Comparison of ENCODE assay signal across 8 cellular contexts in the genomic region with DNA sequence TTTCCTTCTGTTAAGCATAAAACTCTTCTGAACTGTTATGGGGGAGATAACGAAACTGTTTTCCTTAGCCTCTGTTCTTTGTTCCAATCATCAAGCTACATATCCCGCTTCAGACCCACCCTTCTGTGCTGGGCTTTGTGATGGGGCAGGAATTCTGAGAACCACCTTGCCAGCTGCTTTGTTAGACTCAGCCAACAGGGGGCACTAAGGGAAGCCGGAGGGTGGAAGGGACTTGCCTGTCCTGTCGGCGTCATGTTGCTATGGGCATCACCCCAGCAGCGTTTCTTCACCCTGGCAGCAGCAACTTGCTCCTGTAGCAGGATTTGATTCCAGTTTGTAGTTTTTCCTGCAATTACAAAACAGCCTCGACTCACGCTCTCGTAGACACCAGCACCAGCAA.
A peak's percentile ranks its signal among the peaks of the same experiment; 100 is the strongest.
DNase-seq lines count a peak whose midpoint lies in the region; ATAC-seq and TF ChIP-seq lines count a peak whose summit lies in the region.

No MANE protein-coding gene starts in this region.

- H3K4me1 Mint-ChIP-seq in stimulated activated naive CD8-positive, alpha-beta T cell treated with anti-CD3 and anti-CD28 coated beads, Interleukin-15, amount 100 ng/mL, for 72 hours: no peaks in the 10 kb centered on the region

- in situ Hi-C loops in GM13977 (cut with MboI; ENCODE audit: low pct_unique_long_range_greater_than_20kb, low sequenced_read_pairs, unreplicated experiment): no loop called here

- H3K9me2 ChIP-seq in SK-N-SH: 0 out of 2 replicates have a peak, but pooled peaks cover 2% of the 10 kb centered on the region

- TF ChIP-seq RAD21 in SK-N-SH (IDR thresholded peaks at IDR 0.05; ENCODE audit: low read length): no peak

- H2AFZ ChIP-seq in SK-N-SH (ENCODE audit: low read depth): no peak overlapping the region

- CTCF ChIA-PET in AG04449 (lab: Yijun Ruan, JAX): interaction anchor here (1.0 to 1.3 kb wide), 2 partner anchors 9 to 252 kb away, joined by 3 to 4 read pairs; no protein-coding TSS in a partner anchor
- CTCF ChIA-PET in SK-N-SH (lab: Yijun Ruan, JAX): interaction anchor here (0.6 to 2.2 kb wide), 5 partner anchors 13 to 132 kb away, joined by 3 to 6 read pairs (median 3); no protein-coding TSS in a partner anchor

- H3K27me3 ChIP-seq in SK-N-SH (ENCODE audit: insufficient read depth): no peaks in the 10 kb centered on the region

- no peak overlapping the region for H3K27ac Mint-ChIP-seq in stimulated activated naive CD8-positive, alpha-beta T cell treated with anti-CD3 and anti-CD28 coated beads, Interleukin-15, amount 100 ng/mL, for 72 hours

- H3K9ac ChIP-seq in SK-N-SH: no peak overlapping the region

- no peaks in the 10 kb centered on the region for H4K20me1 ChIP-seq in SK-N-SH (ENCODE audit: insufficient read depth)

- TF ChIP-seq CTCF in AG04449 (IDR thresholded peaks at IDR 0.05; ENCODE audit: insufficient read depth, low read length, missing control alignments) (peak; percentile 13), GM13977 (IDR thresholded peaks at IDR 0.05; ENCODE audit: extremely low read depth, insufficient read depth, missing control alignments) (peak; percentile 70), SK-N-SH (IDR thresholded peaks at IDR 0.05) (peak; percentile 47)

- peak overlapping the region in 1 of 2 experiments; percentile 12; a peak in 1 of 4 replicates for H3K27ac ChIP-seq in SK-N-SH (ENCODE audit: low read depth in 2 of 2, low read length in 1 of 2)

- 79% methylated on average over 8 of the region's 9 CpGs for WGBS in SK-N-SH (ENCODE audit: low lambda C conversion rate)

- no peaks in the 10 kb centered on the region for H3K9me3 ChIP-seq in SK-N-SH

- H3K9me3 Mint-ChIP-seq in stimulated activated naive CD8-positive, alpha-beta T cell treated with anti-CD3 and anti-CD28 coated beads, Interleukin-15, amount 100 ng/mL, for 72 hours: no peaks in the 10 kb centered on the region

- H3K4me2 ChIP-seq in SK-N-SH: no peak overlapping the region

- no peaks in the 10 kb centered on the region for H3K79me2 ChIP-seq in SK-N-SH (ENCODE audit: insufficient read depth)

- no peak overlapping the region for H3K4me3 Mint-ChIP-seq in stimulated activated naive CD8-positive, alpha-beta T cell treated with anti-CD3 and anti-CD28 coated beads, Interleukin-15, amount 100 ng/mL, for 72 hours

- H3F3A ChIP-seq in SK-N-SH (replicated peaks; ENCODE audit: insufficient read depth): no peaks in the 10 kb centered on the region

- H3K4me3 ChIP-seq in AG04449 (ENCODE audit: low read depth, low read length) (no peak overlapping the region), SK-N-SH (ENCODE audit: low read depth in 2 of 2, low read length in 1 of 2) (no peak overlapping the region)

- H3K36me3 ChIP-seq in SK-N-SH (replicated peaks in 1 of 2; ENCODE audit: control insufficient read depth in 1 of 2, insufficient read depth in 2 of 2, low read length in 1 of 2): no peaks in the 10 kb centered on the region

- H3K27me3 Mint-ChIP-seq in stimulated activated naive CD8-positive, alpha-beta T cell treated with anti-CD3 and anti-CD28 coated beads, Interleukin-15, amount 100 ng/mL, for 72 hours: peaks cover 14% of the 10 kb centered on the region

- POLR2A ChIA-PET in AG04449 (lab: Yijun Ruan, JAX) (no interaction called here), SK-N-SH (lab: Yijun Ruan, JAX) (no interaction called here)

- DNase-seq in AG04449 (ENCODE audit: low read depth, low spot score) (no peak), GM13977 (ENCODE audit: low spot score) (peak; percentile 21), SK-N-SH (no peak), foreskin melanocyte (peak; percentile 23), HK-2 (ENCODE audit: unreplicated experiment) (no peak), pons (ENCODE audit: low spot score) (no peak)
- peak in 1 of 2 donors; percentile 21 for DNase-seq in stimulated activated naive CD8-positive, alpha-beta T cell treated with anti-CD3 and anti-CD28 coated beads, Interleukin-15, amount 100 ng/mL, for 72 hours

- no peak for TF ChIP-seq EP300 in SK-N-SH (IDR thresholded peaks at IDR 0.05; ENCODE audit: borderline replicate concordance in 1 of 2, low read depth in 1 of 2, low read length in 1 of 2)

- peak; percentile 48 for ATAC-seq in HG03280 (IDR thresholded peaks at IDR 0.05; ENCODE audit: unreplicated experiment)
- ATAC-seq in stimulated activated naive CD8-positive, alpha-beta T cell treated with anti-CD3 and anti-CD28 coated beads, Interleukin-15, amount 100 ng/mL, for 72 hours: peak; percentile 52

- H3K4me1 ChIP-seq in SK-N-SH (ENCODE audit: control insufficient read depth in 1 of 2, insufficient read depth in 2 of 2, low read depth in 1 of 2, low read length in 1 of 2): no peaks in the 10 kb centered on the region; a peak in 1 of 4 replicates

TF ChIP-seq in SK-N-SH, 30 proteins besides CTCF, POLR2A, EP300 and RAD21:
- TF ChIP-seq YY1 (IDR thresholded peaks at IDR 0.05; ENCODE audit: low read depth): no peak
- no peak for TF ChIP-seq SMC3 (IDR thresholded peaks at IDR 0.05; ENCODE audit: low read depth, low read length)
- TF ChIP-seq FOXM1 (IDR thresholded peaks at IDR 0.05; ENCODE audit: low read depth): no peak
- TF ChIP-seq, protein P1, sequence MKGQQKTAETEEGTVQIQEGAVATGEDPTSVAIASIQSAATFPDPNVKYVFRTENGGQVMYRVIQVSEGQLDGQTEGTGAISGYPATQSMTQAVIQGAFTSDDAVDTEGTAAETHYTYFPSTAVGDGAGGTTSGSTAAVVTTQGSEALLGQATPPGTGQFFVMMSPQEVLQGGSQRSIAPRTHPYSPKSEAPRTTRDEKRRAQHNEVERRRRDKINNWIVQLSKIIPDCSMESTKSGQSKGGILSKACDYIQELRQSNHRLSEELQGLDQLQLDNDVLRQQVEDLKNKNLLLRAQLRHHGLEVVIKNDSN (IDR thresholded peaks at IDR 0.05; ENCODE audit: borderline replicate concordance, low read depth): no peak
- TF ChIP-seq RFX5 (IDR thresholded peaks at IDR 0.05; ENCODE audit: low read length): no peak
- TF ChIP-seq NRF1 (IDR thresholded peaks at IDR 0.05; ENCODE audit: low read depth, low read length): no peak
- TF ChIP-seq TAF1 (IDR thresholded peaks at IDR 0.05; ENCODE audit: borderline replicate concordance, low read depth, low read length): no peak
- no peak for TF ChIP-seq MXI1 (IDR thresholded peaks at IDR 0.05; ENCODE audit: low read depth, low read length)
- no peak for TF ChIP-seq TEAD4 (IDR thresholded peaks at IDR 0.05; ENCODE audit: borderline replicate concordance, insufficient read depth)
- TF ChIP-seq GABPA (IDR thresholded peaks at IDR 0.05; ENCODE audit: low read depth): no peak

Comparison
In these comparisons a context has a peak if more than half of its experiments do, and no peak if none do; other contexts are left out.
1. DNase-seq: peak in GM13977 (single experiment) and foreskin melanocyte (single experiment); none in AG04449 (single experiment), SK-N-SH (single experiment), HK-2 (single experiment) and pons (single experiment).
2. CTCF ChIP-seq: peak in every context shown above with its lines; median percentile 70 in GM13977; 47 in SK-N-SH; 13 in AG04449.